In genomic region chr13:76620036-76620435, GRCh38 we compare ENCODE assay signal across 22 cellular contexts.
DNase-seq lines count a peak whose midpoint lies in the region; ATAC-seq, FAIRE-seq and TF ChIP-seq lines count a peak whose summit lies in the region.
"Had no signal": no experiment of that assay in that cellular context is flagged by ENCODE, and none has a peak within 500 bp of the region (broad histone marks: within the 10 kb centered on the region; RNA-seq: fewer than 3 reads in every experiment).

No MANE protein-coding gene starts in this region.

- H3K36me3 ChIP-seq in MM.1S (replicated peaks; ENCODE audit: insufficient read depth, low read length) (no peaks in the 10 kb centered on the region), brain microvascular endothelial cell (replicated peaks) (no peaks in the 10 kb centered on the region), MG63 (no peaks in the 10 kb centered on the region)
- H3K36me3 ChIP-seq: BLaER1 treated with 17β-estradiol and CSF1 and Interleukin-3, amounts not matched to agents 10 nM and 100 nM had no signal

- H3K27ac Mint-ChIP-seq in activated T-helper 1 cell treated with anti-CD3 and anti-CD28 coated beads, Interleukin-12 subunit alpha, Interleukin-12 subunit beta, Interleukin-2, Interleukin-4 antibody, amounts not matched to agents 30 ng/mL and 10 ng/mL and 1 ng/mL, durations not matched to agents 14 hours and 24 hours and 36 hours, result no peak overlapping the region
- no peak overlapping the region for H3K27ac Mint-ChIP-seq in activated T-cell treated with anti-CD3 and anti-CD28 coated beads, Interleukin-2, amount 50 U/mL, for 72 hours
- H3K27ac Mint-ChIP-seq: CD4-positive, alpha-beta memory T cell; IgD-negative memory B cell had no signal

- no peak for ATAC-seq in foreskin keratinocyte
- no peak for ATAC-seq in activated T-cell treated with anti-CD3 and anti-CD28 coated beads, Interleukin-2, amount 50 U/mL, for 72 hours (replicated peaks in 1 of 2)
- ATAC-seq: Panc1 had no signal

- H3K27me3 ChIP-seq in MM.1S (replicated peaks; ENCODE audit: insufficient read depth, low read length) (no peaks in the 10 kb centered on the region), brain microvascular endothelial cell (replicated peaks) (no peaks in the 10 kb centered on the region), foreskin keratinocyte (peaks cover 3% of the 10 kb centered on the region), MG63 (no peaks in the 10 kb centered on the region)
- H3K27me3 ChIP-seq: BLaER1 treated with 17β-estradiol and CSF1 and Interleukin-3, amounts not matched to agents 10 nM and 100 nM had no signal

- FAIRE-seq in urothelium cell line (lab: Jason Lieb, UNC), result no peak
- FAIRE-seq: GM12891 had no signal

- H3K9ac ChIP-seq in MM.1S (ENCODE audit: low read length), result no peak overlapping the region
- H3K9ac ChIP-seq: BLaER1 treated with 17β-estradiol and CSF1 and Interleukin-3, amounts not matched to agents 10 nM and 100 nM had no signal

- H3K27ac ChIP-seq in MM.1S (ENCODE audit: low read length) (no peak overlapping the region), brain microvascular endothelial cell (peak overlapping the region; percentile 60), foreskin keratinocyte (no peak overlapping the region)
- H3K27ac ChIP-seq: BLaER1 treated with 17β-estradiol and CSF1 and Interleukin-3, amounts not matched to agents 10 nM and 100 nM had no signal

- H4K20me1 ChIP-seq in MM.1S (ENCODE audit: insufficient read depth, low read length), result no peaks in the 10 kb centered on the region
- H4K20me1 ChIP-seq: BLaER1 treated with 17β-estradiol and CSF1 and Interleukin-3, amounts not matched to agents 10 nM and 100 nM had no signal

- H3K79me2 ChIP-seq in MM.1S (ENCODE audit: low read length), result no peaks in the 10 kb centered on the region

- H3F3A ChIP-seq in MM.1S (ENCODE audit: insufficient read depth, low read length), result no peaks in the 10 kb centered on the region

- intact Hi-C loops in activated T-helper 1 cell treated with anti-CD3 and anti-CD28 coated beads, Interleukin-12 subunit alpha, Interleukin-12 subunit beta, Interleukin-2, Interleukin-4 antibody, amounts not matched to agents 30 ng/mL and 10 ng/mL and 1 ng/mL, durations not matched to agents 14 hours and 24 hours and 36 hours (cut with micrococcal nuclease), result no loop called here

- no peak overlapping the region for H3K4me3 ChIP-seq in MM.1S (ENCODE audit: low read length)
- H3K4me3 ChIP-seq in brain microvascular endothelial cell (ENCODE audit: low read depth, low read length), result no peak overlapping the region
- H3K4me3 ChIP-seq in MG63, result no peak overlapping the region
- H3K4me3 ChIP-seq: BLaER1 treated with 17β-estradiol and CSF1 and Interleukin-3, amounts not matched to agents 10 nM and 100 nM had no signal

- H3K4me3 Mint-ChIP-seq in activated T-helper 1 cell treated with anti-CD3 and anti-CD28 coated beads, Interleukin-12 subunit alpha, Interleukin-12 subunit beta, Interleukin-2, Interleukin-4 antibody, amounts not matched to agents 30 ng/mL and 10 ng/mL and 1 ng/mL, durations not matched to agents 14 hours and 24 hours and 36 hours, result no peak overlapping the region
- no peak overlapping the region for H3K4me3 Mint-ChIP-seq in activated T-cell treated with anti-CD3 and anti-CD28 coated beads, Interleukin-2, amount 50 U/mL, for 72 hours
- H3K4me3 Mint-ChIP-seq: CD4-positive, alpha-beta memory T cell; IgD-negative memory B cell had no signal

- H3K4me2 ChIP-seq in MM.1S (ENCODE audit: low read depth, low read length), result no peak overlapping the region
- H3K4me2 ChIP-seq: BLaER1 treated with 17β-estradiol and CSF1 and Interleukin-3, amounts not matched to agents 10 nM and 100 nM had no signal

- H3K36me3 Mint-ChIP-seq in activated T-helper 1 cell treated with anti-CD3 and anti-CD28 coated beads, Interleukin-12 subunit alpha, Interleukin-12 subunit beta, Interleukin-2, Interleukin-4 antibody, amounts not matched to agents 30 ng/mL and 10 ng/mL and 1 ng/mL, durations not matched to agents 14 hours and 24 hours and 36 hours (ENCODE audit: low read depth), result no peaks in the 10 kb centered on the region
- no peaks in the 10 kb centered on the region for H3K36me3 Mint-ChIP-seq in activated T-cell treated with anti-CD3 and anti-CD28 coated beads, Interleukin-2, amount 50 U/mL, for 72 hours (ENCODE audit: insufficient read depth in 2 of 2)
- H3K36me3 Mint-ChIP-seq: CD4-positive, alpha-beta memory T cell; IgD-negative memory B cell had no signal

- no peak overlapping the region for H2AFZ ChIP-seq in MM.1S (ENCODE audit: low read length)

- peak; percentile 10 for DNase-seq in MM.1S
- DNase-seq in brain microvascular endothelial cell, result peak; percentile 47
- DNase-seq in foreskin keratinocyte, result peak; percentile 54 to 71
- DNase-seq in urothelium cell line (ENCODE audit: low spot score), result peak; percentile 7
- DNase-seq in MG63, result no peak
- DNase-seq in activated T-helper 1 cell treated with anti-CD3 and anti-CD28 coated beads, Interleukin-12 subunit alpha, Interleukin-12 subunit beta, Interleukin-2, Interleukin-4 antibody, amounts not matched to agents 30 ng/mL and 10 ng/mL and 1 ng/mL, durations not matched to agents 14 hours and 24 hours and 36 hours (ENCODE audit: low spot score), result no peak
- no peak for DNase-seq in activated T-cell treated with anti-CD3 and anti-CD28 coated beads, Interleukin-2, amount 50 U/mL, for 72 hours
- DNase-seq: Caco-2; CD4-positive, alpha-beta memory T cell; DMS 273 treated with DMSO at 0.1 percent for 48 hours; DMS79 treated with DMSO at 0.1 percent for 48 hours; GOT3; HCEC 1CT; Kasumi-1; NCI-H1105; NCI-H2029 treated with DMSO at 0.1 percent for 48 hours; NCI-H524 treated with DMSO at 0.1 percent for 48 hours; NCI-H82 had no signal

- in situ Hi-C loops in brain microvascular endothelial cell (cut with HindIII; ENCODE audit: low pct_ligation_motif_present, low sequenced_read_pairs), result no loop called here

- H3K9me3 ChIP-seq in MM.1S (replicated peaks; ENCODE audit: insufficient read depth, low read length) (no peaks in the 10 kb centered on the region), MG63 (no peaks in the 10 kb centered on the region)
- H3K9me3 ChIP-seq: BLaER1 treated with 17β-estradiol and CSF1 and Interleukin-3, amounts not matched to agents 10 nM and 100 nM; Caco-2 had no signal

- no peaks in the 10 kb centered on the region for H3K9me2 ChIP-seq in MM.1S (replicated peaks; ENCODE audit: insufficient read depth, low read length)

- peaks cover 6% of the 10 kb centered on the region for H3K9me3 Mint-ChIP-seq in activated T-helper 1 cell treated with anti-CD3 and anti-CD28 coated beads, Interleukin-12 subunit alpha, Interleukin-12 subunit beta, Interleukin-2, Interleukin-4 antibody, amounts not matched to agents 30 ng/mL and 10 ng/mL and 1 ng/mL, durations not matched to agents 14 hours and 24 hours and 36 hours
- H3K9me3 Mint-ChIP-seq in activated T-cell treated with anti-CD3 and anti-CD28 coated beads, Interleukin-2, amount 50 U/mL, for 72 hours, result no peaks in the 10 kb centered on the region
- H3K9me3 Mint-ChIP-seq: IgD-negative memory B cell had no signal

- no peaks in the 10 kb centered on the region for H3K4me1 Mint-ChIP-seq in activated T-helper 1 cell treated with anti-CD3 and anti-CD28 coated beads, Interleukin-12 subunit alpha, Interleukin-12 subunit beta, Interleukin-2, Interleukin-4 antibody, amounts not matched to agents 30 ng/mL and 10 ng/mL and 1 ng/mL, durations not matched to agents 14 hours and 24 hours and 36 hours (ENCODE audit: low read depth)
- no peaks in the 10 kb centered on the region for H3K4me1 Mint-ChIP-seq in activated T-cell treated with anti-CD3 and anti-CD28 coated beads, Interleukin-2, amount 50 U/mL, for 72 hours (ENCODE audit: low read depth)
- H3K4me1 Mint-ChIP-seq: CD4-positive, alpha-beta memory T cell; IgD-negative memory B cell had no signal

- TF ChIP-seq CTCF in MM.1S (IDR thresholded peaks at IDR 0.05; ENCODE audit: low read length) (no peak), brain microvascular endothelial cell (IDR thresholded peaks at IDR 0.05; ENCODE audit: low read depth, low read length, missing control alignments) (no peak), foreskin keratinocyte (conservative IDR thresholded peaks at IDR 0.05) (no peak)

- H3K4me1 ChIP-seq in MM.1S (ENCODE audit: low read length) (no peaks in the 10 kb centered on the region), foreskin keratinocyte (no peaks in the 10 kb centered on the region)
- H3K4me1 ChIP-seq: BLaER1 treated with 17β-estradiol and CSF1 and Interleukin-3, amounts not matched to agents 10 nM and 100 nM; Caco-2 had no signal

- H3K27me3 Mint-ChIP-seq in activated T-helper 1 cell treated with anti-CD3 and anti-CD28 coated beads, Interleukin-12 subunit alpha, Interleukin-12 subunit beta, Interleukin-2, Interleukin-4 antibody, amounts not matched to agents 30 ng/mL and 10 ng/mL and 1 ng/mL, durations not matched to agents 14 hours and 24 hours and 36 hours (ENCODE audit: insufficient read depth), result no peaks in the 10 kb centered on the region
- peaks cover 10% of the 10 kb centered on the region for H3K27me3 Mint-ChIP-seq in activated T-cell treated with anti-CD3 and anti-CD28 coated beads, Interleukin-2, amount 50 U/mL, for 72 hours (ENCODE audit: low read depth)

Comparison
In these comparisons a context has a peak if more than half of its experiments do, and no peak if none do; other contexts are left out.
1. DNase-seq: peak in MM.1S (single experiment), brain microvascular endothelial cell (single experiment), foreskin keratinocyte (2 of 2) and urothelium cell line (single experiment); none in MG63 (single experiment), activated T-helper 1 cell treated with anti-CD3 and anti-CD28 coated beads, Interleukin-12 subunit alpha, Interleukin-12 subunit beta, Interleukin-2, Interleukin-4 antibody, amounts not matched to agents 30 ng/mL and 10 ng/mL and 1 ng/mL, durations not matched to agents 14 hours and 24 hours and 36 hours (single experiment) and activated T-cell treated with anti-CD3 and anti-CD28 coated beads, Interleukin-2, amount 50 U/mL, for 72 hours (0 of 2).